ENCODE assay signal across 17 cellular contexts in the genomic region with DNA sequence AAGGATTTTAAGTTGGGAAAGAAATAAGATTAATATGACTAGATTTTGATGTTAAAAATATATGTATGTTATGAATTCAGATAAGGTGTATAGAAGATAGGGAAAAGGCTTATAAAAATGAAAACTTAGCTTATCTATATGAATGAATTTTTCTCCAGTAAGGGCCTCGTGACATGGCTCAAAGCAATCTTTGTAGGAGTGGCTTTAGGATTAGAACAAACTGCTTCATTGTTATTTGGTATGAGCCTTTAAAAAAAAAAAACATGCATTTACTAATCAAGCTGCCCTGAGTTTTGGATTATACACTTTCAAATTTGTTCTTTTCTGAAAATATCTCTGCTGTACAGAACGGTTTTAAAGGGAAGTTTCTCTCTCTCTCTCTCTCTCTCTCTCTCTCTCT.
"Had no signal": no experiment of that assay in that cellular context is flagged by ENCODE, and none has a peak within 500 bp of the region (broad histone marks: within the 10 kb centered on the region; RNA-seq: fewer than 3 reads in every experiment).

No MANE protein-coding gene starts in this region.

- H3K4me3 ChIP-seq: colonic mucosa, esophagus muscularis mucosa, gastrocnemius medialis, heart right ventricle, left lung, lower lobe of right lung, mucosa of descending colon had no signal

- DNase-seq: colonic mucosa; cortex of kidney; effector CD8-positive, alpha-beta T cell; effector memory CD8-positive, alpha-beta T cell; endodermal cell; foreskin keratinocyte; gastrocnemius medialis; glutamatergic neuron; head of caudate nucleus; heart right ventricle; left cardiac atrium; left lung; left ventricle myocardium superior; lower lobe of right lung; mesenchymal stem cell; mucosa of descending colon had no signal

- ATAC-seq: effector memory CD8-positive, alpha-beta T cell; foreskin keratinocyte; gastrocnemius medialis; heart right ventricle; left cardiac atrium; left lung; left ventricle myocardium superior; lower lobe of right lung; mucosa of descending colon had no signal
